In the genomic region with DNA sequence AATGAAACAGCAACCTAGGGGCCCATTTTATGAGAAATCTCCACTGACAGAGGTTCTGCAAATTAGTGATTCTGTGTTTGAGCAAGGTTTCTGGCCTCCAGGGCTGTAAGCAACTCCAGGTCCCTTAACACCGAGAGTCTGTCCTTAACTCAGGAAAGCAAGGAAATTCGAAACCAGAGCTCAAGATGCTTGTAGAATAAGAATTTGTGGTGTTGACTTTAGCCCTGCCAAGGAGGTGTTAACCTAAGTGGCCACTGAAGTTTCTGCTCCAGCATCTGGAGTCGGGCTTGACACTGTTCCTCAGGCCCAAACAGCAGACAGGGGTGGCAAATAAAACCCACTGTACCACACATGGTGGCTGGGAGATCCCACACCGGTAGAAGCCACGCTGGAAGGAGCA, we compare ENCODE assay signal across 2 cellular contexts.
TF ChIP-seq lines count a peak whose summit lies in the region.

No MANE protein-coding gene starts in this region.

TF ChIP-seq in HCT116, 20 proteins besides CTCF, POLR2A, EP300 and RAD21 (continued from another document):
- TF ChIP-seq, protein P1, sequence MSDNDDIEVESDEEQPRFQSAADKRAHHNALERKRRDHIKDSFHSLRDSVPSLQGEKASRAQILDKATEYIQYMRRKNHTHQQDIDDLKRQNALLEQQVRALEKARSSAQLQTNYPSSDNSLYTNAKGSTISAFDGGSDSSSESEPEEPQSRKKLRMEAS (IDR thresholded peaks at IDR 0.05): no peak
- TF ChIP-seq EGR1 (IDR thresholded peaks at IDR 0.05; ENCODE audit: low read depth) (no peak), ZNF274 (IDR thresholded peaks at IDR 0.05; ENCODE audit: low read depth, low read length) (no peak), SP1 (IDR thresholded peaks at IDR 0.05; ENCODE audit: low read depth) (no peak), EZH2 (IDR thresholded peaks at IDR 0.05) (no peak)
- TF ChIP-seq, protein P2, sequence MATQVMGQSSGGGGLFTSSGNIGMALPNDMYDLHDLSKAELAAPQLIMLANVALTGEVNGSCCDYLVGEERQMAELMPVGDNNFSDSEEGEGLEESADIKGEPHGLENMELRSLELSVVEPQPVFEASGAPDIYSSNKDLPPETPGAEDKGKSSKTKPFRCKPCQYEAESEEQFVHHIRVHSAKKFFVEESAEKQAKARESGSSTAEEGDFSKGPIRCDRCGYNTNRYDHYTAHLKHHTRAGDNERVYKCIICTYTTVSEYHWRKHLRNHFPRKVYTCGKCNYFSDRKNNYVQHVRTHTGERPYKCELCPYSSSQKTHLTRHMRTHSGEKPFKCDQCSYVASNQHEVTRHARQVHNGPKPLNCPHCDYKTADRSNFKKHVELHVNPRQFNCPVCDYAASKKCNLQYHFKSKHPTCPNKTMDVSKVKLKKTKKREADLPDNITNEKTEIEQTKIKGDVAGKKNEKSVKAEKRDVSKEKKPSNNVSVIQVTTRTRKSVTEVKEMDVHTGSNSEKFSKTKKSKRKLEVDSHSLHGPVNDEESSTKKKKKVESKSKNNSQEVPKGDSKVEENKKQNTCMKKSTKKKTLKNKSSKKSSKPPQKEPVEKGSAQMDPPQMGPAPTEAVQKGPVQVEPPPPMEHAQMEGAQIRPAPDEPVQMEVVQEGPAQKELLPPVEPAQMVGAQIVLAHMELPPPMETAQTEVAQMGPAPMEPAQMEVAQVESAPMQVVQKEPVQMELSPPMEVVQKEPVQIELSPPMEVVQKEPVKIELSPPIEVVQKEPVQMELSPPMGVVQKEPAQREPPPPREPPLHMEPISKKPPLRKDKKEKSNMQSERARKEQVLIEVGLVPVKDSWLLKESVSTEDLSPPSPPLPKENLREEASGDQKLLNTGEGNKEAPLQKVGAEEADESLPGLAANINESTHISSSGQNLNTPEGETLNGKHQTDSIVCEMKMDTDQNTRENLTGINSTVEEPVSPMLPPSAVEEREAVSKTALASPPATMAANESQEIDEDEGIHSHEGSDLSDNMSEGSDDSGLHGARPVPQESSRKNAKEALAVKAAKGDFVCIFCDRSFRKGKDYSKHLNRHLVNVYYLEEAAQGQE (IDR thresholded peaks at IDR 0.05; ENCODE audit: low read depth): no peak

TF ChIP-seq in WTC11, 78 proteins besides CTCF, POLR2A, EP300 and RAD21 (continued from another document):
- TF ChIP-seq, protein P3, sequence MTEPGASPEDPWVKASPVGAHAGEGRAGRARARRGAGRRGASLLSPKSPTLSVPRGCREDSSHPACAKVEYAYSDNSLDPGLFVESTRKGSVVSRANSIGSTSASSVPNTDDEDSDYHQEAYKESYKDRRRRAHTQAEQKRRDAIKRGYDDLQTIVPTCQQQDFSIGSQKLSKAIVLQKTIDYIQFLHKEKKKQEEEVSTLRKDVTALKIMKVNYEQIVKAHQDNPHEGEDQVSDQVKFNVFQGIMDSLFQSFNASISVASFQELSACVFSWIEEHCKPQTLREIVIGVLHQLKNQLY (CRISPR knock-in tag; IDR thresholded peaks at IDR 0.05): no peak
- TF ChIP-seq ZNF138 (CRISPR knock-in tag; conservative IDR thresholded peaks at IDR 0.05) (no peak), FOXP1 (CRISPR knock-in tag; IDR thresholded peaks at IDR 0.05; ENCODE audit: borderline replicate concordance) (no peak), CREM (CRISPR knock-in tag; IDR thresholded peaks at IDR 0.05) (no peak)
